17 cellular contexts compared by ENCODE assay signal in the genomic region with DNA sequence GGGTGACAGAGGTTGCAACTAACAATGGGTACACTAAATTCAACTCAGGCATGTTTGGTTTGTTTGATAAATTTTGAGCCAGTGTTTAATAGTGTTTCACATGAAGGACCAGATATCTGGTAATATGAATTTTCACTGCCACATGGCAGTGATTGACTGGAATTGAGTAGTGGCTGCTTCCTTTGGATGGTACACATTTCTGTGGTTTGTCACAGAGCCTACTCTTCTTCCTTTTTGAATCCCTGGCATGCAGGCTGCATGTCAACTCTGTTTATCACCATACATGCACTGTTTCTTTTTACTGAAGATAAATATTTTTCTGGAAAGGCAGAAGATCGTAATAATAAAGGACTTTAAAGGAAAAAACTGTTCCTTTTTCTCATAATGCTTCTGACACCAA. TPM values are rescaled to one million over a fixed set of nuclear protein-coding genes. Genes with fewer than 3 reads are reported as not detected.
DNase-seq lines count a peak whose midpoint lies in the region; ATAC-seq lines count a peak whose summit lies in the region.
"Had no signal": no experiment of that assay in that cellular context is flagged by ENCODE, and none has a peak within 500 bp of the region (broad histone marks: within the 10 kb centered on the region; RNA-seq: fewer than 3 reads in every experiment).

No MANE protein-coding gene starts in this region.

- peak overlapping the region in 3 of 11 experiments; percentile 4 to 34 (median 28); a peak in 3 of 22 replicates for H3K27ac ChIP-seq in BLaER1 treated with 17β-estradiol and CSF1 and Interleukin-3, amounts not matched to agents 10 nM and 100 nM
- H3K27ac ChIP-seq: C4-2B had no signal

- H3K27me3 ChIP-seq in BLaER1 treated with 17β-estradiol and CSF1 and Interleukin-3, amounts not matched to agents 10 nM and 100 nM: no peaks in the 10 kb centered on the region
- no peaks in the 10 kb centered on the region for H3K27me3 ChIP-seq in skeletal muscle satellite cell (ENCODE audit: control insufficient read depth, insufficient read depth, low read length)

- peaks cover 30 to 78% (median 63%) of the 10 kb centered on the region in 11 experiments for H3K36me3 ChIP-seq in BLaER1 treated with 17β-estradiol and CSF1 and Interleukin-3, amounts not matched to agents 10 nM and 100 nM
- peaks cover 18% of the 10 kb centered on the region for H3K36me3 ChIP-seq in skeletal muscle satellite cell (ENCODE audit: insufficient read depth, low read length)

- ATAC-seq in GM18909 (IDR thresholded peaks at IDR 0.05; ENCODE audit: poor library complexity, unreplicated experiment): no peak
- ATAC-seq: HCT116, Right ventricle myocardium inferior had no signal

- in situ Hi-C loops in KBM-7 (cut with MboI; ENCODE audit: low pct_unique_long_range_greater_than_20kb, low sequenced_read_pairs): no loop called here

- peaks cover 23 to 67% (median 54%) of the 10 kb centered on the region in 11 experiments for H3K9me3 ChIP-seq in BLaER1 treated with 17β-estradiol and CSF1 and Interleukin-3, amounts not matched to agents 10 nM and 100 nM (replicated peaks in 1 of 11)
- H3K9me3 ChIP-seq in skeletal muscle satellite cell (replicated peaks; ENCODE audit: low read length): no peaks in the 10 kb centered on the region

- H3K4me1 ChIP-seq in BLaER1 treated with 17β-estradiol and CSF1 and Interleukin-3, amounts not matched to agents 10 nM and 100 nM: peaks cover 24 to 49% (median 39%) of the 10 kb centered on the region in 10 experiments
- peaks cover 44% of the 10 kb centered on the region for H3K4me1 ChIP-seq in skeletal muscle satellite cell (ENCODE audit: control insufficient read depth, insufficient read depth, low read length)

- DNase-seq in KBM-7: peak; percentile 41
- DNase-seq in fibroblast of gingiva (ENCODE audit: low read depth): peak; percentile 31
- no peak for DNase-seq in OCI-M1 (lab: John Stamatoyannopoulos, UW)
- DNase-seq in middle frontal gyrus (ENCODE audit: extremely low spot score, low spot score): no peak
- DNase-seq: DMS79 treated with DMSO at 0.1 percent for 48 hours; NCI-H1092 treated with DMSO at 0.1 percent for 48 hours; NCI-H146; NCI-H2081 treated with DMSO at 0.1 percent for 48 hours; NCI-H446 treated with DMSO at 0.1 percent for 48 hours; NK-92 treated with Interleukin-12 subunit alpha and Interleukin-12 subunit beta, amount 100 ng/mL, for 24 hours had no signal

- no peak overlapping the region for H3K4me3 ChIP-seq in BLaER1 treated with 17β-estradiol and CSF1 and Interleukin-3, amounts not matched to agents 10 nM and 100 nM
- no peak overlapping the region for H3K4me3 ChIP-seq in skeletal muscle satellite cell (ENCODE audit: low read length)
- H3K4me3 ChIP-seq: GM23338 had no signal

- peak overlapping the region in 8 of 11 experiments; percentile 6 to 55 (median 32); a peak in 13 of 22 replicates for H3K4me2 ChIP-seq in BLaER1 treated with 17β-estradiol and CSF1 and Interleukin-3, amounts not matched to agents 10 nM and 100 nM
- peak overlapping the region; percentile 3 for H3K4me2 ChIP-seq in skeletal muscle satellite cell (ENCODE audit: low read length)
- H3K4me2 ChIP-seq: GM23338 had no signal

- H3K9ac ChIP-seq in BLaER1 treated with 17β-estradiol and CSF1 and Interleukin-3, amounts not matched to agents 10 nM and 100 nM: no peak overlapping the region
- H3K9ac ChIP-seq in skeletal muscle satellite cell (ENCODE audit: low read depth, low read length): no peak overlapping the region

- no peaks in the 10 kb centered on the region for H4K20me1 ChIP-seq in BLaER1 treated with 17β-estradiol and CSF1 and Interleukin-3, amounts not matched to agents 10 nM and 100 nM

RNA-seq across cellular contexts. Expression of a gene that starts 35.4 kb away (rescaled TPM):
- 40.2 and 43.9 TPM in 2 replicates for total RNA-seq in skeletal muscle satellite cell (2012; rRNA removed)

RNA-seq across cellular contexts. Expression of a gene that starts 36.2 kb away (rescaled TPM):
- 105 and 122 TPM in 2 replicates for total RNA-seq in skeletal muscle satellite cell (2012; rRNA removed)

Comparison
In these comparisons a context has a peak if more than half of its experiments do, and no peak if none do; other contexts are left out.
1. DNase-seq: peak in KBM-7 (single experiment) and fibroblast of gingiva (single experiment); none in OCI-M1 (single experiment) and middle frontal gyrus (single experiment).